ENCODE assay signal across 2 cellular contexts in genomic region chr4:56123547-56123946, GRCh38.
TF ChIP-seq lines count a peak whose summit lies in the region.

No MANE protein-coding gene starts in this region.

TF ChIP-seq in SK-N-SH, 30 proteins besides CTCF, POLR2A, EP300 and RAD21 (continued from another document):
- TF ChIP-seq GABPA (IDR thresholded peaks at IDR 0.05; ENCODE audit: low read depth) (no peak), TAF1 (IDR thresholded peaks at IDR 0.05; ENCODE audit: borderline replicate concordance, low read depth, low read length) (no peak)

TF ChIP-seq in SK-N-SH treated with all-trans-retinoic acid at 6 μM for 48 hours, 23 proteins besides CTCF, POLR2A, EP300 and RAD21 (continued from another document):
- TF ChIP-seq ZNF8 (CRISPR knock-in tag; IDR thresholded peaks at IDR 0.05) (no peak), OSR1 (CRISPR knock-in tag; IDR thresholded peaks at IDR 0.05) (no peak), ZFP30 (CRISPR knock-in tag; IDR thresholded peaks at IDR 0.05) (no peak), ZFP3 (CRISPR knock-in tag; IDR thresholded peaks at IDR 0.05) (no peak)
- TF ChIP-seq, protein P1, sequence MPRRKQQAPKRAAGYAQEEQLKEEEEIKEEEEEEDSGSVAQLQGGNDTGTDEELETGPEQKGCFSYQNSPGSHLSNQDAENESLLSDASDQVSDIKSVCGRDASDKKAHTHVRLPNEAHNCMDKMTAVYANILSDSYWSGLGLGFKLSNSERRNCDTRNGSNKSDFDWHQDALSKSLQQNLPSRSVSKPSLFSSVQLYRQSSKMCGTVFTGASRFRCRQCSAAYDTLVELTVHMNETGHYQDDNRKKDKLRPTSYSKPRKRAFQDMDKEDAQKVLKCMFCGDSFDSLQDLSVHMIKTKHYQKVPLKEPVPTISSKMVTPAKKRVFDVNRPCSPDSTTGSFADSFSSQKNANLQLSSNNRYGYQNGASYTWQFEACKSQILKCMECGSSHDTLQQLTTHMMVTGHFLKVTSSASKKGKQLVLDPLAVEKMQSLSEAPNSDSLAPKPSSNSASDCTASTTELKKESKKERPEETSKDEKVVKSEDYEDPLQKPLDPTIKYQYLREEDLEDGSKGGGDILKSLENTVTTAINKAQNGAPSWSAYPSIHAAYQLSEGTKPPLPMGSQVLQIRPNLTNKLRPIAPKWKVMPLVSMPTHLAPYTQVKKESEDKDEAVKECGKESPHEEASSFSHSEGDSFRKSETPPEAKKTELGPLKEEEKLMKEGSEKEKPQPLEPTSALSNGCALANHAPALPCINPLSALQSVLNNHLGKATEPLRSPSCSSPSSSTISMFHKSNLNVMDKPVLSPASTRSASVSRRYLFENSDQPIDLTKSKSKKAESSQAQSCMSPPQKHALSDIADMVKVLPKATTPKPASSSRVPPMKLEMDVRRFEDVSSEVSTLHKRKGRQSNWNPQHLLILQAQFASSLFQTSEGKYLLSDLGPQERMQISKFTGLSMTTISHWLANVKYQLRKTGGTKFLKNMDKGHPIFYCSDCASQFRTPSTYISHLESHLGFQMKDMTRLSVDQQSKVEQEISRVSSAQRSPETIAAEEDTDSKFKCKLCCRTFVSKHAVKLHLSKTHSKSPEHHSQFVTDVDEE (CRISPR knock-in tag; IDR thresholded peaks at IDR 0.05): no peak
- TF ChIP-seq, protein P2, sequence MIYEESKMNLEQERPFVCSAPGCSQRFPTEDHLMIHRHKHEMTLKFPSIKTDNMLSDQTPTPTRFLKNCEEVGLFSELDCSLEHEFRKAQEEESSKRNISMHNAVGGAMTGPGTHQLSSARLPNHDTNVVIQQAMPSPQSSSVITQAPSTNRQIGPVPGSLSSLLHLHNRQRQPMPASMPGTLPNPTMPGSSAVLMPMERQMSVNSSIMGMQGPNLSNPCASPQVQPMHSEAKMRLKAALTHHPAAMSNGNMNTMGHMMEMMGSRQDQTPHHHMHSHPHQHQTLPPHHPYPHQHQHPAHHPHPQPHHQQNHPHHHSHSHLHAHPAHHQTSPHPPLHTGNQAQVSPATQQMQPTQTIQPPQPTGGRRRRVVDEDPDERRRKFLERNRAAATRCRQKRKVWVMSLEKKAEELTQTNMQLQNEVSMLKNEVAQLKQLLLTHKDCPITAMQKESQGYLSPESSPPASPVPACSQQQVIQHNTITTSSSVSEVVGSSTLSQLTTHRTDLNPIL (CRISPR knock-in tag; IDR thresholded peaks at IDR 0.05; ENCODE audit: low read depth): no peak
- TF ChIP-seq, protein P3, sequence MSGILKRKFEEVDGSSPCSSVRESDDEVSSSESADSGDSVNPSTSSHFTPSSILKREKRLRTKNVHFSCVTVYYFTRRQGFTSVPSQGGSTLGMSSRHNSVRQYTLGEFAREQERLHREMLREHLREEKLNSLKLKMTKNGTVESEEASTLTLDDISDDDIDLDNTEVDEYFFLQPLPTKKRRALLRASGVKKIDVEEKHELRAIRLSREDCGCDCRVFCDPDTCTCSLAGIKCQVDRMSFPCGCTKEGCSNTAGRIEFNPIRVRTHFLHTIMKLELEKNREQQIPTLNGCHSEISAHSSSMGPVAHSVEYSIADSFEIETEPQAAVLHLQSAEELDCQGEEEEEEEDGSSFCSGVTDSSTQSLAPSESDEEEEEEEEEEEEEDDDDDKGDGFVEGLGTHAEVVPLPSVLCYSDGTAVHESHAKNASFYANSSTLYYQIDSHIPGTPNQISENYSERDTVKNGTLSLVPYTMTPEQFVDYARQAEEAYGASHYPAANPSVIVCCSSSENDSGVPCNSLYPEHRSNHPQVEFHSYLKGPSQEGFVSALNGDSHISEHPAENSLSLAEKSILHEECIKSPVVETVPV (CRISPR knock-in tag; IDR thresholded peaks at IDR 0.05): no peak
